2 cellular contexts compared by ENCODE assay signal in the genomic region with DNA sequence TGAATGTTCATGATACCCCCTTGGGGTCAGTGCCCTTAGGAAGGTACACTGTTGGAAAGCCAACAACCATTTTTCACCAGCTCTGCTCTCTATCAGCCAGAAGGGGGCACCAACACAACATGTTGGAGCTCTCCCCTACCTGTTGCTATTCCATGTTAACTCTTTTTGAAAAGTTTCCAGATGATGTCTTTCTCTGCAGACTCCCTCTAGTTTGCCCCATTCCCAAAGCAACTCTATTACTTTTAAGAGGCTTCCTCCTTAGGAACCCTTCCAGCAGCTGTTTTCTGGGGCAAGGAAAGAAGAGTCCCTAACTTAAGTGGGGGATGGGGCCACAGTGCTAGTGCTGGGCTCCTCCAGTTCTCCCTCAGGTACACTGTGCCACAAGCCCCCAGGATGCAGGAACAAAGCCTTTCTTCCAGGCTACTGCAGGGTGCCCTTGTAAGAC.
TF ChIP-seq lines count a peak whose summit lies in the region.

No MANE protein-coding gene starts in this region.

TF ChIP-seq in A549, 52 proteins besides CTCF, POLR2A, EP300 and RAD21:
- TF ChIP-seq GATA3 (IDR thresholded peaks at IDR 0.05; ENCODE audit: borderline replicate concordance): no peak
- peak; percentile 60 for TF ChIP-seq SMC3 (IDR thresholded peaks at IDR 0.05)
- TF ChIP-seq FOSB (CRISPR knock-in tag; IDR thresholded peaks at IDR 0.05): no peak
- TF ChIP-seq, protein P1, sequence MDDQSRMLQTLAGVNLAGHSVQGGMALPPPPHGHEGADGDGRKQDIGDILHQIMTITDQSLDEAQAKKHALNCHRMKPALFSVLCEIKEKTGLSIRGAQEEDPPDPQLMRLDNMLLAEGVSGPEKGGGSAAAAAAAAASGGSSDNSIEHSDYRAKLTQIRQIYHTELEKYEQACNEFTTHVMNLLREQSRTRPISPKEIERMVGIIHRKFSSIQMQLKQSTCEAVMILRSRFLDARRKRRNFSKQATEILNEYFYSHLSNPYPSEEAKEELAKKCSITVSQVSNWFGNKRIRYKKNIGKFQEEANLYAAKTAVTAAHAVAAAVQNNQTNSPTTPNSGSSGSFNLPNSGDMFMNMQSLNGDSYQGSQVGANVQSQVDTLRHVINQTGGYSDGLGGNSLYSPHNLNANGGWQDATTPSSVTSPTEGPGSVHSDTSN (IDR thresholded peaks at IDR 0.05): no peak
- TF ChIP-seq KDM5A (IDR thresholded peaks at IDR 0.05): no peak
- no peak for TF ChIP-seq HOXB13 (CRISPR knock-in tag; IDR thresholded peaks at IDR 0.05; ENCODE audit: low read depth)

TF ChIP-seq in K562, 482 proteins besides CTCF, POLR2A, EP300 and RAD21 (continues in another document):
- TF ChIP-seq TEAD1 (CRISPR knock-in tag; IDR thresholded peaks at IDR 0.05): 0 out of 4 replicates have a peak, but pooled peaks of 1 of the 2 experiments have one; percentile 9
- no peak for TF ChIP-seq IRF2 (CRISPR knock-in tag; IDR thresholded peaks at IDR 0.05)
- TF ChIP-seq RB1 (IDR thresholded peaks at IDR 0.05; ENCODE audit: low read depth): peak; percentile 46; the same call in 1 of the 2 replicates
- TF ChIP-seq SMC3 (conservative IDR thresholded peaks at IDR 0.05; ENCODE audit: insufficient read depth, low read depth, low read length): peak; percentile 82
- TF ChIP-seq, protein P2, sequence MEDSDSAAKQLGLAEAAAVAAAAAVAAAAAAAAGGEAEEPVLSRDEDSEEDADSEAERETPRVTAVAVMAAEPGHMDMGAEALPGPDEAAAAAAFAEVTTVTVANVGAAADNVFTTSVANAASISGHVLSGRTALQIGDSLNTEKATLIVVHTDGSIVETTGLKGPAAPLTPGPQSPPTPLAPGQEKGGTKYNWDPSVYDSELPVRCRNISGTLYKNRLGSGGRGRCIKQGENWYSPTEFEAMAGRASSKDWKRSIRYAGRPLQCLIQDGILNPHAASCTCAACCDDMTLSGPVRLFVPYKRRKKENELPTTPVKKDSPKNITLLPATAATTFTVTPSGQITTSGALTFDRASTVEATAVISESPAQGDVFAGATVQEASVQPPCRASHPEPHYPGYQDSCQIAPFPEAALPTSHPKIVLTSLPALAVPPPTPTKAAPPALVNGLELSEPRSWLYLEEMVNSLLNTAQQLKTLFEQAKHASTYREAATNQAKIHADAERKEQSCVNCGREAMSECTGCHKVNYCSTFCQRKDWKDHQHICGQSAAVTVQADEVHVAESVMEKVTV (CRISPR knock-in tag; IDR thresholded peaks at IDR 0.05): peak; percentile 84
- TF ChIP-seq NFIC (IDR thresholded peaks at IDR 0.05): peak; percentile 13; the same call in 1 of the 2 replicates
- TF ChIP-seq, protein P3, sequence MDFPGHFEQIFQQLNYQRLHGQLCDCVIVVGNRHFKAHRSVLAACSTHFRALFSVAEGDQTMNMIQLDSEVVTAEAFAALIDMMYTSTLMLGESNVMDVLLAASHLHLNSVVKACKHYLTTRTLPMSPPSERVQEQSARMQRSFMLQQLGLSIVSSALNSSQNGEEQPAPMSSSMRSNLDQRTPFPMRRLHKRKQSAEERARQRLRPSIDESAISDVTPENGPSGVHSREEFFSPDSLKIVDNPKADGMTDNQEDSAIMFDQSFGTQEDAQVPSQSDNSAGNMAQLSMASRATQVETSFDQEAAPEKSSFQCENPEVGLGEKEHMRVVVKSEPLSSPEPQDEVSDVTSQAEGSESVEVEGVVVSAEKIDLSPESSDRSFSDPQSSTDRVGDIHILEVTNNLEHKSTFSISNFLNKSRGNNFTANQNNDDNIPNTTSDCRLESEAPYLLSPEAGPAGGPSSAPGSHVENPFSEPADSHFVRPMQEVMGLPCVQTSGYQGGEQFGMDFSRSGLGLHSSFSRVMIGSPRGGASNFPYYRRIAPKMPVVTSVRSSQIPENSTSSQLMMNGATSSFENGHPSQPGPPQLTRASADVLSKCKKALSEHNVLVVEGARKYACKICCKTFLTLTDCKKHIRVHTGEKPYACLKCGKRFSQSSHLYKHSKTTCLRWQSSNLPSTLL (IDR thresholded peaks at IDR 0.05): no peak
- TF ChIP-seq, protein P4, sequence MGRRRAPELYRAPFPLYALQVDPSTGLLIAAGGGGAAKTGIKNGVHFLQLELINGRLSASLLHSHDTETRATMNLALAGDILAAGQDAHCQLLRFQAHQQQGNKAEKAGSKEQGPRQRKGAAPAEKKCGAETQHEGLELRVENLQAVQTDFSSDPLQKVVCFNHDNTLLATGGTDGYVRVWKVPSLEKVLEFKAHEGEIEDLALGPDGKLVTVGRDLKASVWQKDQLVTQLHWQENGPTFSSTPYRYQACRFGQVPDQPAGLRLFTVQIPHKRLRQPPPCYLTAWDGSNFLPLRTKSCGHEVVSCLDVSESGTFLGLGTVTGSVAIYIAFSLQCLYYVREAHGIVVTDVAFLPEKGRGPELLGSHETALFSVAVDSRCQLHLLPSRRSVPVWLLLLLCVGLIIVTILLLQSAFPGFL (CRISPR knock-in tag; IDR thresholded peaks at IDR 0.05): no peak
- no peak for TF ChIP-seq ZNF146 (CRISPR knock-in tag; IDR thresholded peaks at IDR 0.05; ENCODE audit: unreplicated experiment)
- TF ChIP-seq, protein P5, sequence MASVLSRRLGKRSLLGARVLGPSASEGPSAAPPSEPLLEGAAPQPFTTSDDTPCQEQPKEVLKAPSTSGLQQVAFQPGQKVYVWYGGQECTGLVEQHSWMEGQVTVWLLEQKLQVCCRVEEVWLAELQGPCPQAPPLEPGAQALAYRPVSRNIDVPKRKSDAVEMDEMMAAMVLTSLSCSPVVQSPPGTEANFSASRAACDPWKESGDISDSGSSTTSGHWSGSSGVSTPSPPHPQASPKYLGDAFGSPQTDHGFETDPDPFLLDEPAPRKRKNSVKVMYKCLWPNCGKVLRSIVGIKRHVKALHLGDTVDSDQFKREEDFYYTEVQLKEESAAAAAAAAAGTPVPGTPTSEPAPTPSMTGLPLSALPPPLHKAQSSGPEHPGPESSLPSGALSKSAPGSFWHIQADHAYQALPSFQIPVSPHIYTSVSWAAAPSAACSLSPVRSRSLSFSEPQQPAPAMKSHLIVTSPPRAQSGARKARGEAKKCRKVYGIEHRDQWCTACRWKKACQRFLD (CRISPR knock-in tag; IDR thresholded peaks at IDR 0.05): no peak
- no peak for TF ChIP-seq CBX1 (IDR thresholded peaks at IDR 0.05; ENCODE audit: low read depth)
- no peak for TF ChIP-seq ZFX (CRISPR knock-in tag; IDR thresholded peaks at IDR 0.05)
- TF ChIP-seq TRIM24 (IDR thresholded peaks at IDR 0.05): no peak
- TF ChIP-seq, protein P6, sequence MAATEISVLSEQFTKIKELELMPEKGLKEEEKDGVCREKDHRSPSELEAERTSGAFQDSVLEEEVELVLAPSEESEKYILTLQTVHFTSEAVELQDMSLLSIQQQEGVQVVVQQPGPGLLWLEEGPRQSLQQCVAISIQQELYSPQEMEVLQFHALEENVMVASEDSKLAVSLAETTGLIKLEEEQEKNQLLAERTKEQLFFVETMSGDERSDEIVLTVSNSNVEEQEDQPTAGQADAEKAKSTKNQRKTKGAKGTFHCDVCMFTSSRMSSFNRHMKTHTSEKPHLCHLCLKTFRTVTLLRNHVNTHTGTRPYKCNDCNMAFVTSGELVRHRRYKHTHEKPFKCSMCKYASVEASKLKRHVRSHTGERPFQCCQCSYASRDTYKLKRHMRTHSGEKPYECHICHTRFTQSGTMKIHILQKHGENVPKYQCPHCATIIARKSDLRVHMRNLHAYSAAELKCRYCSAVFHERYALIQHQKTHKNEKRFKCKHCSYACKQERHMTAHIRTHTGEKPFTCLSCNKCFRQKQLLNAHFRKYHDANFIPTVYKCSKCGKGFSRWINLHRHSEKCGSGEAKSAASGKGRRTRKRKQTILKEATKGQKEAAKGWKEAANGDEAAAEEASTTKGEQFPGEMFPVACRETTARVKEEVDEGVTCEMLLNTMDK (IDR thresholded peaks at IDR 0.05; ENCODE audit: borderline replicate concordance, insufficient read depth, low read depth, low read length, poor library complexity, severe bottlenecking): peak; percentile 32
- TF ChIP-seq TBP (optimal IDR thresholded peaks at IDR 0.05; ENCODE audit: low read depth, low read length): peak; percentile 33
- TF ChIP-seq SMAD1 (IDR thresholded peaks at IDR 0.05; ENCODE audit: low read depth, low read length, partially characterized antibody): no peak
- TF ChIP-seq STAT5B (CRISPR knock-in tag; IDR thresholded peaks at IDR 0.05): no peak
- TF ChIP-seq, protein P7, sequence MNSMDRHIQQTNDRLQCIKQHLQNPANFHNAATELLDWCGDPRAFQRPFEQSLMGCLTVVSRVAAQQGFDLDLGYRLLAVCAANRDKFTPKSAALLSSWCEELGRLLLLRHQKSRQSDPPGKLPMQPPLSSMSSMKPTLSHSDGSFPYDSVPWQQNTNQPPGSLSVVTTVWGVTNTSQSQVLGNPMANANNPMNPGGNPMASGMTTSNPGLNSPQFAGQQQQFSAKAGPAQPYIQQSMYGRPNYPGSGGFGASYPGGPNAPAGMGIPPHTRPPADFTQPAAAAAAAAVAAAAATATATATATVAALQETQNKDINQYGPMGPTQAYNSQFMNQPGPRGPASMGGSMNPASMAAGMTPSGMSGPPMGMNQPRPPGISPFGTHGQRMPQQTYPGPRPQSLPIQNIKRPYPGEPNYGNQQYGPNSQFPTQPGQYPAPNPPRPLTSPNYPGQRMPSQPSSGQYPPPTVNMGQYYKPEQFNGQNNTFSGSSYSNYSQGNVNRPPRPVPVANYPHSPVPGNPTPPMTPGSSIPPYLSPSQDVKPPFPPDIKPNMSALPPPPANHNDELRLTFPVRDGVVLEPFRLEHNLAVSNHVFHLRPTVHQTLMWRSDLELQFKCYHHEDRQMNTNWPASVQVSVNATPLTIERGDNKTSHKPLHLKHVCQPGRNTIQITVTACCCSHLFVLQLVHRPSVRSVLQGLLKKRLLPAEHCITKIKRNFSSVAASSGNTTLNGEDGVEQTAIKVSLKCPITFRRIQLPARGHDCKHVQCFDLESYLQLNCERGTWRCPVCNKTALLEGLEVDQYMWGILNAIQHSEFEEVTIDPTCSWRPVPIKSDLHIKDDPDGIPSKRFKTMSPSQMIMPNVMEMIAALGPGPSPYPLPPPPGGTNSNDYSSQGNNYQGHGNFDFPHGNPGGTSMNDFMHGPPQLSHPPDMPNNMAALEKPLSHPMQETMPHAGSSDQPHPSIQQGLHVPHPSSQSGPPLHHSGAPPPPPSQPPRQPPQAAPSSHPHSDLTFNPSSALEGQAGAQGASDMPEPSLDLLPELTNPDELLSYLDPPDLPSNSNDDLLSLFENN (IDR thresholded peaks at IDR 0.05; ENCODE audit: low read depth in 2 of 2, low read length in 2 of 2): no peak
- no peak for TF ChIP-seq ZNF282 (CRISPR knock-in tag; IDR thresholded peaks at IDR 0.05)
- TF ChIP-seq U2AF1 (optimal IDR thresholded peaks at IDR 0.05; ENCODE audit: low read depth, low read length): no peak
- TF ChIP-seq ZNF764 (CRISPR knock-in tag; IDR thresholded peaks at IDR 0.05; ENCODE audit: low read depth): no peak
- no peak for TF ChIP-seq ZNF780A (CRISPR knock-in tag; IDR thresholded peaks at IDR 0.05)
- TF ChIP-seq FOXA3 (CRISPR knock-in tag; conservative IDR thresholded peaks at IDR 0.05 in 1 of 2, IDR thresholded peaks at IDR 0.05 in 1 of 2): no peak
- TF ChIP-seq NFIX (CRISPR knock-in tag; IDR thresholded peaks at IDR 0.05; ENCODE audit: low read depth): no peak
- TF ChIP-seq DMBX1 (CRISPR knock-in tag; IDR thresholded peaks at IDR 0.05; ENCODE audit: borderline replicate concordance): no peak
- TF ChIP-seq ZNF76 (CRISPR knock-in tag; IDR thresholded peaks at IDR 0.05; ENCODE audit: borderline replicate concordance): 0 out of 2 replicates have a peak, but pooled peaks have one; percentile 32
- no peak for TF ChIP-seq TBL1XR1 (IDR thresholded peaks at IDR 0.05; ENCODE audit: low read length in 2 of 2)
- TF ChIP-seq, protein P8, sequence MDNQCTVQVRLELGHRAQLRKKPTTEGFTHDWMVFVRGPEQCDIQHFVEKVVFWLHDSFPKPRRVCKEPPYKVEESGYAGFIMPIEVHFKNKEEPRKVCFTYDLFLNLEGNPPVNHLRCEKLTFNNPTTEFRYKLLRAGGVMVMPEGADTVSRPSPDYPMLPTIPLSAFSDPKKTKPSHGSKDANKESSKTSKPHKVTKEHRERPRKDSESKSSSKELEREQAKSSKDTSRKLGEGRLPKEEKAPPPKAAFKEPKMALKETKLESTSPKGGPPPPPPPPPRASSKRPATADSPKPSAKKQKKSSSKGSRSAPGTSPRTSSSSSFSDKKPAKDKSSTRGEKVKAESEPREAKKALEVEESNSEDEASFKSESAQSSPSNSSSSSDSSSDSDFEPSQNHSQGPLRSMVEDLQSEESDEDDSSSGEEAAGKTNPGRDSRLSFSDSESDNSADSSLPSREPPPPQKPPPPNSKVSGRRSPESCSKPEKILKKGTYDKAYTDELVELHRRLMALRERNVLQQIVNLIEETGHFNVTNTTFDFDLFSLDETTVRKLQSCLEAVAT (IDR thresholded peaks at IDR 0.05): no peak
- TF ChIP-seq STAG1 (CRISPR knock-in tag; IDR thresholded peaks at IDR 0.05; ENCODE audit: borderline replicate concordance): peak; percentile 63; the same call in 1 of the 2 replicates
- TF ChIP-seq SOX6 (IDR thresholded peaks at IDR 0.05): no peak
- TF ChIP-seq GATA2 (CRISPR knock-in tag; IDR thresholded peaks at IDR 0.05): no peak
- TF ChIP-seq, protein P9, sequence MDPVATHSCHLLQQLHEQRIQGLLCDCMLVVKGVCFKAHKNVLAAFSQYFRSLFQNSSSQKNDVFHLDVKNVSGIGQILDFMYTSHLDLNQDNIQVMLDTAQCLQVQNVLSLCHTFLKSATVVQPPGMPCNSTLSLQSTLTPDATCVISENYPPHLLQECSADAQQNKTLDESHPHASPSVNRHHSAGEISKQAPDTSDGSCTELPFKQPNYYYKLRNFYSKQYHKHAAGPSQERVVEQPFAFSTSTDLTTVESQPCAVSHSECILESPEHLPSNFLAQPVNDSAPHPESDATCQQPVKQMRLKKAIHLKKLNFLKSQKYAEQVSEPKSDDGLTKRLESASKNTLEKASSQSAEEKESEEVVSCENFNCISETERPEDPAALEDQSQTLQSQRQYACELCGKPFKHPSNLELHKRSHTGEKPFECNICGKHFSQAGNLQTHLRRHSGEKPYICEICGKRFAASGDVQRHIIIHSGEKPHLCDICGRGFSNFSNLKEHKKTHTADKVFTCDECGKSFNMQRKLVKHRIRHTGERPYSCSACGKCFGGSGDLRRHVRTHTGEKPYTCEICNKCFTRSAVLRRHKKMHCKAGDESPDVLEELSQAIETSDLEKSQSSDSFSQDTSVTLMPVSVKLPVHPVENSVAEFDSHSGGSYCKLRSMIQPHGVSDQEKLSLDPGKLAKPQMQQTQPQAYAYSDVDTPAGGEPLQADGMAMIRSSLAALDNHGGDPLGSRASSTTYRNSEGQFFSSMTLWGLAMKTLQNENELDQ (CRISPR knock-in tag; IDR thresholded peaks at IDR 0.05; ENCODE audit: borderline replicate concordance): no peak
- TF ChIP-seq ZNF41 (CRISPR knock-in tag; conservative IDR thresholded peaks at IDR 0.05): no peak
- TF ChIP-seq, protein P10, sequence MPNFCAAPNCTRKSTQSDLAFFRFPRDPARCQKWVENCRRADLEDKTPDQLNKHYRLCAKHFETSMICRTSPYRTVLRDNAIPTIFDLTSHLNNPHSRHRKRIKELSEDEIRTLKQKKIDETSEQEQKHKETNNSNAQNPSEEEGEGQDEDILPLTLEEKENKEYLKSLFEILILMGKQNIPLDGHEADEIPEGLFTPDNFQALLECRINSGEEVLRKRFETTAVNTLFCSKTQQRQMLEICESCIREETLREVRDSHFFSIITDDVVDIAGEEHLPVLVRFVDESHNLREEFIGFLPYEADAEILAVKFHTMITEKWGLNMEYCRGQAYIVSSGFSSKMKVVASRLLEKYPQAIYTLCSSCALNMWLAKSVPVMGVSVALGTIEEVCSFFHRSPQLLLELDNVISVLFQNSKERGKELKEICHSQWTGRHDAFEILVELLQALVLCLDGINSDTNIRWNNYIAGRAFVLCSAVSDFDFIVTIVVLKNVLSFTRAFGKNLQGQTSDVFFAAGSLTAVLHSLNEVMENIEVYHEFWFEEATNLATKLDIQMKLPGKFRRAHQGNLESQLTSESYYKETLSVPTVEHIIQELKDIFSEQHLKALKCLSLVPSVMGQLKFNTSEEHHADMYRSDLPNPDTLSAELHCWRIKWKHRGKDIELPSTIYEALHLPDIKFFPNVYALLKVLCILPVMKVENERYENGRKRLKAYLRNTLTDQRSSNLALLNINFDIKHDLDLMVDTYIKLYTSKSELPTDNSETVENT (CRISPR knock-in tag; IDR thresholded peaks at IDR 0.05): no peak
- TF ChIP-seq FOXK2 (conservative IDR thresholded peaks at IDR 0.05 in 1 of 2, IDR thresholded peaks at IDR 0.05 in 1 of 2; ENCODE audit: low read depth in 2 of 2): peak in 1 of 2 experiments; percentile 31; a peak in 1 of 4 replicates
- no peak for TF ChIP-seq NCOA6 (IDR thresholded peaks at IDR 0.05)
